18 cellular contexts compared by ENCODE assay signal in the genomic region with DNA sequence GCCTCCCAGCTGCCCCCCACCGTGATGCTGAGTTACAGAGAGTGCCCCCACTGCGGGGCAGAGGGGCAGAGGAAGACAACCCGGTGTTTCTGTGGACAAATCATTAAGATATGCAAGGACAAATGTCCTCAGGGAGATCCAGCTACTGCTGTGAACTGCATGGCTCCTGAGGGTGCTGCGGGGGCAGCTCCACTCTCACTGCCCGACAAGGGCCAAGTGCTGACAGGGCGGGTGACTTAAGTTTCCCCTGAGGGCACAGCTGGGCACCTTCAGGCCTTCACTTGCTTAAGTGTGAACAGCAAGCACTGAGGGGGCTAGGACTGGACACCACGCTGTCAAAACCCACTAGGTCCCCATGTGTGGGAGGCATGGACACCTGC. TPM values are rescaled to one million over a fixed set of nuclear protein-coding genes. Genes with fewer than 3 reads are reported as not detected.
DNase-seq lines count a peak whose midpoint lies in the region; ATAC-seq and TF ChIP-seq lines count a peak whose summit lies in the region.
"Had no signal": no experiment of that assay in that cellular context is flagged by ENCODE, and none has a peak within 500 bp of the region (broad histone marks: within the 10 kb centered on the region; RNA-seq: fewer than 3 reads in every experiment).

No MANE protein-coding gene starts in this region.

- H3K27ac ChIP-seq in HL-60 (replicated peaks): peak overlapping the region; percentile 40
- no peak overlapping the region for H3K27ac ChIP-seq in naive thymus-derived CD4-positive, alpha-beta T cell (ENCODE audit: low read depth, low read length)
- H3K27ac ChIP-seq: gastrocnemius medialis, tibial nerve had no signal

- no peaks in the 10 kb centered on the region; the same call in 1 of the 2 replicates for H3K27me3 Mint-ChIP-seq in WTC11 (ENCODE audit: low read depth)
- no peaks in the 10 kb centered on the region for H3K27me3 Mint-ChIP-seq in naive thymus-derived CD4-positive, alpha-beta T cell
- H3K27me3 Mint-ChIP-seq: activated B cell treated with CpG ODN at 0.5 μM for 24 hours; central memory CD8-positive, alpha-beta T cell had no signal

- H3K9me3 Mint-ChIP-seq in WTC11: no peaks in the 10 kb centered on the region
- no peaks in the 10 kb centered on the region for H3K9me3 Mint-ChIP-seq in naive thymus-derived CD4-positive, alpha-beta T cell
- H3K9me3 Mint-ChIP-seq: activated B cell treated with CpG ODN at 0.5 μM for 24 hours; central memory CD8-positive, alpha-beta T cell; neural crest cell had no signal

- H3K4me3 Mint-ChIP-seq in WTC11: no peak overlapping the region
- peak overlapping the region in 3 of 10 donors; percentile 15 to 19 (median 18) for H3K4me3 Mint-ChIP-seq in naive thymus-derived CD4-positive, alpha-beta T cell
- H3K4me3 Mint-ChIP-seq: activated B cell treated with CpG ODN at 0.5 μM for 24 hours; central memory CD8-positive, alpha-beta T cell; neural crest cell had no signal

- POLR2A ChIA-PET in WTC11 (lab: Charles Lee): no interaction called here
- POLR2A ChIA-PET in naive thymus-derived CD4-positive, alpha-beta T cell (lab: Charles Lee): interaction anchor here (0.9 to 1.1 kb wide), 3 partner anchors 12 to 26 kb away, joined by 4 read pairs; partner anchors contain the start of gene TCFL5

- H3K4me1 ChIP-seq in naive thymus-derived CD4-positive, alpha-beta T cell (ENCODE audit: control insufficient read depth in 2 of 2, insufficient read depth in 2 of 2, low read length in 2 of 2): peaks cover 0 to 27% of the 10 kb centered on the region in 2 donors
- H3K4me1 ChIP-seq: gastrocnemius medialis had no signal

- H3K4me3 ChIP-seq in HL-60 (replicated peaks; ENCODE audit: insufficient read depth, low read length): no peak overlapping the region
- no peak overlapping the region for H3K4me3 ChIP-seq in naive thymus-derived CD4-positive, alpha-beta T cell (ENCODE audit: low read length)
- H3K4me3 ChIP-seq: gastrocnemius medialis, lung, tibial nerve had no signal

- TF ChIP-seq CTCF in HL-60 (IDR thresholded peaks at IDR 0.05; ENCODE audit: insufficient read depth, low read length) (no peak), WTC11 (IDR thresholded peaks at IDR 0.05) (no peak)

- H3K4me1 Mint-ChIP-seq in WTC11: peaks cover 34% of the 10 kb centered on the region
- peaks cover 12 to 47% (median 40%) of the 10 kb centered on the region in 7 donors for H3K4me1 Mint-ChIP-seq in naive thymus-derived CD4-positive, alpha-beta T cell
- H3K4me1 Mint-ChIP-seq: activated B cell treated with CpG ODN at 0.5 μM for 24 hours, neural crest cell had no signal

- intact Hi-C loops in naive thymus-derived CD4-positive, alpha-beta T cell (cut with micrococcal nuclease): no loop called here
- intact Hi-C loops in head of caudate nucleus (cut with DNase I): no loop called here

- H3K27me3 ChIP-seq in HL-60 (ENCODE audit: insufficient read depth, poor library complexity, severe bottlenecking): no peaks in the 10 kb centered on the region
- no peaks in the 10 kb centered on the region for H3K27me3 ChIP-seq in naive thymus-derived CD4-positive, alpha-beta T cell (ENCODE audit: control insufficient read depth in 2 of 2, insufficient read depth in 2 of 2, low read length in 2 of 2)
- H3K27me3 ChIP-seq: gastrocnemius medialis, tibial nerve had no signal

- H3K36me3 ChIP-seq in naive thymus-derived CD4-positive, alpha-beta T cell (ENCODE audit: control insufficient read depth in 2 of 3, insufficient read depth in 3 of 3, low read length in 3 of 3): peaks cover 30 to 72% (median 35%) of the 10 kb centered on the region in 3 experiments

- H3K9me3 ChIP-seq in naive thymus-derived CD4-positive, alpha-beta T cell (ENCODE audit: control insufficient read depth in 2 of 3, low read length in 3 of 3): no peaks in the 10 kb centered on the region
- H3K9me3 ChIP-seq: gastrocnemius medialis, tibial nerve had no signal

- peak overlapping the region; percentile 32; the same call in 1 of the 2 replicates for H3K27ac Mint-ChIP-seq in WTC11
- peak overlapping the region in 7 of 9 donors; percentile 14 to 77 (median 60) for H3K27ac Mint-ChIP-seq in naive thymus-derived CD4-positive, alpha-beta T cell
- H3K27ac Mint-ChIP-seq: activated B cell treated with CpG ODN at 0.5 μM for 24 hours had no signal

- DNase-seq in D341Med (ENCODE audit: low spot score): peak; percentile 20
- no peak for DNase-seq in HL-60 (ENCODE audit: low read depth in 1 of 2, low spot score in 1 of 2)
- DNase-seq in WTC11 (ENCODE audit: low spot score): no peak
- no peak for DNase-seq in naive thymus-derived CD4-positive, alpha-beta T cell
- DNase-seq in KBM-7: no peak
- DNase-seq in head of caudate nucleus: no peak
- DNase-seq in DMS53 (lab: John Stamatoyannopoulos, UW): no peak
- DNase-seq: activated B cell treated with CpG ODN at 0.5 μM for 24 hours; activated CD8-positive, alpha-beta memory T cell treated with anti-CD3 and anti-CD28 coated beads, Interleukin-2, amount 50 U/mL, for 4 hours; C1 segment of cervical spinal cord; gastrocnemius medialis; NCI-H187 treated with DMSO at 0.1 percent for 48 hours; NCI-H524 had no signal

- H3K36me3 Mint-ChIP-seq in WTC11: peaks cover 62% of the 10 kb centered on the region
- peaks cover 0 to 39% (median 21%) of the 10 kb centered on the region in 5 donors for H3K36me3 Mint-ChIP-seq in naive thymus-derived CD4-positive, alpha-beta T cell

- in situ Hi-C loops in KBM-7 (cut with MboI; ENCODE audit: low pct_unique_long_range_greater_than_20kb, low sequenced_read_pairs): no loop called here

- CTCF ChIA-PET in WTC11 (lab: Charles Lee): interaction anchor here (0.8 to 1.4 kb wide), 4 partner anchors 13 to 84 kb away, joined by 3 to 4 read pairs (median 4); no protein-coding TSS in a partner anchor
- CTCF ChIA-PET in naive thymus-derived CD4-positive, alpha-beta T cell (lab: Charles Lee): interaction anchor here (0.8 to 1.3 kb wide), 2 partner anchors 11 to 15 kb away, joined by 3 read pairs; no protein-coding TSS in a partner anchor

- no peak for ATAC-seq in WTC11
- no peak for ATAC-seq in naive thymus-derived CD4-positive, alpha-beta T cell
- no peak for ATAC-seq in HG03460 (IDR thresholded peaks at IDR 0.05; ENCODE audit: unreplicated experiment)
- ATAC-seq: gastrocnemius medialis had no signal

TF ChIP-seq in WTC11, 78 proteins besides CTCF, POLR2A, EP300 and RAD21 (continues in another document):
- TF ChIP-seq, protein P1, sequence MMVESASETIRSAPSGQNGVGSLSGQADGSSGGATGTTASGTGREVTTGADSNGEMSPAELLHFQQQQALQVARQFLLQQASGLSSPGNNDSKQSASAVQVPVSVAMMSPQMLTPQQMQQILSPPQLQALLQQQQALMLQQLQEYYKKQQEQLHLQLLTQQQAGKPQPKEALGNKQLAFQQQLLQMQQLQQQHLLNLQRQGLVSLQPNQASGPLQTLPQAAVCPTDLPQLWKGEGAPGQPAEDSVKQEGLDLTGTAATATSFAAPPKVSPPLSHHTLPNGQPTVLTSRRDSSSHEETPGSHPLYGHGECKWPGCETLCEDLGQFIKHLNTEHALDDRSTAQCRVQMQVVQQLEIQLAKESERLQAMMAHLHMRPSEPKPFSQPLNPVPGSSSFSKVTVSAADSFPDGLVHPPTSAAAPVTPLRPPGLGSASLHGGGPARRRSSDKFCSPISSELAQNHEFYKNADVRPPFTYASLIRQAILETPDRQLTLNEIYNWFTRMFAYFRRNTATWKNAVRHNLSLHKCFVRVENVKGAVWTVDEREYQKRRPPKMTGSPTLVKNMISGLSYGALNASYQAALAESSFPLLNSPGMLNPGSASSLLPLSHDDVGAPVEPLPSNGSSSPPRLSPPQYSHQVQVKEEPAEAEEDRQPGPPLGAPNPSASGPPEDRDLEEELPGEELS (CRISPR knock-in tag; IDR thresholded peaks at IDR 0.05): no peak
- TF ChIP-seq ELF4 (CRISPR knock-in tag; IDR thresholded peaks at IDR 0.05; ENCODE audit: low read depth) (no peak), NFYB (CRISPR knock-in tag; conservative IDR thresholded peaks at IDR 0.05; ENCODE audit: low read depth) (no peak), JAZF1 (CRISPR knock-in tag; IDR thresholded peaks at IDR 0.05) (no peak)
- TF ChIP-seq, protein P2, sequence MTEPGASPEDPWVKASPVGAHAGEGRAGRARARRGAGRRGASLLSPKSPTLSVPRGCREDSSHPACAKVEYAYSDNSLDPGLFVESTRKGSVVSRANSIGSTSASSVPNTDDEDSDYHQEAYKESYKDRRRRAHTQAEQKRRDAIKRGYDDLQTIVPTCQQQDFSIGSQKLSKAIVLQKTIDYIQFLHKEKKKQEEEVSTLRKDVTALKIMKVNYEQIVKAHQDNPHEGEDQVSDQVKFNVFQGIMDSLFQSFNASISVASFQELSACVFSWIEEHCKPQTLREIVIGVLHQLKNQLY (CRISPR knock-in tag; IDR thresholded peaks at IDR 0.05): no peak
- TF ChIP-seq, protein P3, sequence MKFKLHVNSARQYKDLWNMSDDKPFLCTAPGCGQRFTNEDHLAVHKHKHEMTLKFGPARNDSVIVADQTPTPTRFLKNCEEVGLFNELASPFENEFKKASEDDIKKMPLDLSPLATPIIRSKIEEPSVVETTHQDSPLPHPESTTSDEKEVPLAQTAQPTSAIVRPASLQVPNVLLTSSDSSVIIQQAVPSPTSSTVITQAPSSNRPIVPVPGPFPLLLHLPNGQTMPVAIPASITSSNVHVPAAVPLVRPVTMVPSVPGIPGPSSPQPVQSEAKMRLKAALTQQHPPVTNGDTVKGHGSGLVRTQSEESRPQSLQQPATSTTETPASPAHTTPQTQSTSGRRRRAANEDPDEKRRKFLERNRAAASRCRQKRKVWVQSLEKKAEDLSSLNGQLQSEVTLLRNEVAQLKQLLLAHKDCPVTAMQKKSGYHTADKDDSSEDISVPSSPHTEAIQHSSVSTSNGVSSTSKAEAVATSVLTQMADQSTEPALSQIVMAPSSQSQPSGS (CRISPR knock-in tag; IDR thresholded peaks at IDR 0.05; ENCODE audit: borderline replicate concordance, low read depth): no peak
- TF ChIP-seq, protein P4, sequence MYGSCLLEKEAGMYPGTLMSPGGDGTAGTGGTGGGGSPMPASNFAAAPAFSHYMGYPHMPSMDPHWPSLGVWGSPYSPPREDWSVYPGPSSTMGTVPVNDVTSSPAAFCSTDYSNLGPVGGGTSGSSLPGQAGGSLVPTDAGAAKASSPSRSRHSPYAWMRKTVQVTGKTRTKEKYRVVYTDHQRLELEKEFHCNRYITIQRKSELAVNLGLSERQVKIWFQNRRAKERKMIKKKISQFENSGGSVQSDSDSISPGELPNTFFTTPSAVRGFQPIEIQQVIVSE (CRISPR knock-in tag; IDR thresholded peaks at IDR 0.05; ENCODE audit: borderline replicate concordance): no peak

RNA-seq across cellular contexts. Expression of gene TCFL5, which starts 26.2 kb away (rescaled TPM):
- total RNA-seq in WTC11 (2021): 19.7 to 20.4 TPM (median 20.3 TPM) in 3 replicates
- 10 to 100 TPM in 2 of 5 experiments, 1 to 10 TPM in 3; 3.7 to 10.8 (median 7.5) TPM for total RNA-seq in naive thymus-derived CD4-positive, alpha-beta T cell
- 1 to 10 TPM in 1 of 2 donors, under 1 TPM in 1; 0.91 to 1.9 TPM for polyA plus RNA-seq in naive thymus-derived CD4-positive, alpha-beta T cell

RNA-seq across cellular contexts. Expression of gene DIDO1, which starts 38.5 kb away (rescaled TPM):
- total RNA-seq in WTC11 (2021): 69.3 to 87.3 TPM (median 71.6 TPM) in 3 replicates
- total RNA-seq in naive thymus-derived CD4-positive, alpha-beta T cell: 100 to 1,000 TPM in 2 of 5 experiments, 10 to 100 TPM in 3; 66.1 to 139 (median 77.4) TPM
- 10 to 100 TPM; 36.6 to 58.4 TPM for polyA plus RNA-seq in naive thymus-derived CD4-positive, alpha-beta T cell

RNA-seq across cellular contexts. Expression of gene GID8, which starts 50.1 kb away (rescaled TPM):
- 56.2 to 70.2 TPM (median 56.6 TPM) in 3 replicates for total RNA-seq in WTC11 (2021)
- total RNA-seq in naive thymus-derived CD4-positive, alpha-beta T cell: 10 to 100 TPM; 32.1 to 48.0 (median 40.7) TPM
- 10 to 100 TPM; 19.6 to 22.9 TPM for polyA plus RNA-seq in naive thymus-derived CD4-positive, alpha-beta T cell
